ENCODE assay signal across 1 cellular context in genomic region chr20:13158339-13158738, GRCh38.
TF ChIP-seq lines count a peak whose summit lies in the region.

No MANE protein-coding gene starts in this region.

TF ChIP-seq in endothelial cell of umbilical vein, 7 proteins besides CTCF, POLR2A, EP300 and RAD21 (continued from another document):
- TF ChIP-seq, protein P1, sequence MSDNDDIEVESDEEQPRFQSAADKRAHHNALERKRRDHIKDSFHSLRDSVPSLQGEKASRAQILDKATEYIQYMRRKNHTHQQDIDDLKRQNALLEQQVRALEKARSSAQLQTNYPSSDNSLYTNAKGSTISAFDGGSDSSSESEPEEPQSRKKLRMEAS (IDR thresholded peaks at IDR 0.05; ENCODE audit: insufficient read depth, insufficient read length) = no peak
